9 cellular contexts compared by ENCODE assay signal in the genomic region with DNA sequence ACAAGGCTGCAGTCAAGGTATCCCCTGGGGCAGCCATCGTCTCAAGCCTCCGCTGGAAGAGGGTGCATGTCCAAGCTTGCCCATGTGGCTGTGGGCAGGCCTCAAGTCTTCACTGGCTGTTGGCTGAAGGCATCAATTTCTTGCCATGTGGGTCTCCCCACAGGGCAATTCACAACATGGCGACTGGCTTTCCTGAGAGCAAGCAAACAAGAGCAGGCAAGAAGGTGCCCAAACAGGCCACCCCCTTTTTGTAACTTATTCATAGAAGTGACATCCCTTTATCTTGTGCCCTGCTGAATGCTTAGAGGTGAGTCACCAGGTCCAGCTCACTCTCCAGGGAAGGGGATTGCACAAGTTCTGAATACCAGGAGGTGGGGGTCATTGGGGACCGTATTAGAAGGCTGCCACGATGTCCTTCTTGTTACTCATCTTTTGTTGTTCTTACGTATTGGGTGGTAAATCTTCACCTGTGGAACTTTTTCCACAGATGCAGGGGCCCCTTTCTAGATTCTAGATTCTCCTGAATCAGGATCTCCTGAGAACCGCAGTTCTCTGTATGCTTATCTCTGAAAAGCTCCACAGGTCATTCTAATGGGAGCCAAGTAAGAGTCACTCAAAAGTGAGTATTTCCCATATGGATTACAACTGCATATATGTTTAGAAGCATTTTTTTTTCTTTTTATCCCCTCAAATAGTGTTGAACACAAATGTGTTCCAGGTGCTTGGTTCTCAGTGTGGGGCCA. TPM values are rescaled to one million over a fixed set of nuclear protein-coding genes. Genes with fewer than 3 reads are reported as not detected.
DNase-seq lines count a peak whose midpoint lies in the region; TF ChIP-seq lines count a peak whose summit lies in the region.
"Had no signal": no experiment of that assay in that cellular context is flagged by ENCODE, and none has a peak within 500 bp of the region (broad histone marks: within the 10 kb centered on the region; RNA-seq: fewer than 3 reads in every experiment).

No MANE protein-coding gene starts in this region.

- H3K27ac Mint-ChIP-seq in mesothelial cell of epicardium = peak overlapping the region; percentile 32

- H3K36me3 Mint-ChIP-seq in mesothelial cell of epicardium = no peaks in the 10 kb centered on the region

- H3K27me3 Mint-ChIP-seq in mesothelial cell of epicardium (ENCODE audit: low read depth) = peaks cover 22% of the 10 kb centered on the region

- peaks cover 18% of the 10 kb centered on the region for H3K4me1 Mint-ChIP-seq in mesothelial cell of epicardium

- H3K9me3 Mint-ChIP-seq in mesothelial cell of epicardium = peaks cover 8% of the 10 kb centered on the region

- DNase-seq in AG08395 (ENCODE audit: low spot score) = peak; percentile 87
- peak; percentile 91 for DNase-seq in LoVo (ENCODE audit: low spot score)
- DNase-seq in dedifferentiated amniotic fluid mesenchymal stem cell (ENCODE audit: extremely low spot score) = peak; percentile 79
- no peak for DNase-seq in mesothelial cell of epicardium (ENCODE audit: low spot score in 2 of 2, unreplicated experiment in 2 of 2)
- no peak for DNase-seq in GM19240 (ENCODE audit: insufficient read length, low spot score)
- DNase-seq in globus pallidus (ENCODE audit: low spot score) = no peak
- no peak for DNase-seq in COLO829 (ENCODE audit: low spot score)
- no peak for DNase-seq in SHP77 (lab: John Stamatoyannopoulos, UW)
- DNase-seq: activated T-cell treated with anti-CD3 and anti-CD28 coated beads, Interleukin-2, amount 50 U/mL, for 1 hour had no signal

- no peak overlapping the region for H3K4me3 Mint-ChIP-seq in mesothelial cell of epicardium

- no peak for TF ChIP-seq CTCF in mesothelial cell of epicardium (IDR thresholded peaks at IDR 0.05; ENCODE audit: unreplicated experiment)

RNA-seq across cellular contexts. Expression of a gene that starts 44.2 kb away (rescaled TPM):
- 8.9 to 15.4 TPM (median 15.0 TPM) in 3 replicates for total RNA-seq in mesothelial cell of epicardium

RNA-seq across cellular contexts. Expression of a gene that starts 57.8 kb away (rescaled TPM):
- total RNA-seq in mesothelial cell of epicardium = 29.5 to 30.0 TPM (median 29.7 TPM) in 3 replicates

Comparison
In these comparisons a context has a peak if more than half of its experiments do, and no peak if none do; other contexts are left out.
1. DNase-seq: peak in AG08395 (single experiment), LoVo (single experiment) and dedifferentiated amniotic fluid mesenchymal stem cell (single experiment); none in mesothelial cell of epicardium (0 of 2), GM19240 (single experiment), globus pallidus (single experiment), COLO829 (single experiment) and SHP77 (0 of 2).